In the genomic region with DNA sequence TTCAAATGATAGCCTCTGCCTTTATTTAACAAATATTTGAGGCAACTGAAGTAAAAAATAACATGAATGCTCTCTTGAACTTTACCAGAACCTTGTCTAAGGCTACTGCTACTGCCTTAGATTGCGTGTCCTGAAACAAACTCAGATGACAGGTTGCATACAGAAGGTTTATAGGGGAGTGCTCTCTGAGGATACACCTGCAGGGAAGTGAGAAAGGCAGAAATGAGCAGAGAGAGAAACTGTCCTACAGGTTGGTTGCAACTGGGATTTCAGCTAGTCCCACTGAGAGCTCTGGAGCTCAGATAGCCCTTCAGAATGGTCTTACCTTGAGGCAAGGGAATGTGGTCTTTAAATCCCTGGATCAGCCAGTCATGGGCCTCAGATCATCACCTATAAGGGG, we compare ENCODE assay signal across 15 cellular contexts.
DNase-seq lines count a peak whose midpoint lies in the region; ATAC-seq and TF ChIP-seq lines count a peak whose summit lies in the region.
"Had no signal": no experiment of that assay in that cellular context is flagged by ENCODE, and none has a peak within 500 bp of the region (broad histone marks: within the 10 kb centered on the region; RNA-seq: fewer than 3 reads in every experiment).

No MANE protein-coding gene starts in this region.

- peaks cover 70% of the 10 kb centered on the region for H3K9me3 Mint-ChIP-seq in WTC11

- no peak overlapping the region for H3K23ac ChIP-seq in trophoblast cell (ENCODE audit: low read length)

- no peaks in the 10 kb centered on the region for H3K27me3 ChIP-seq in trophoblast cell (ENCODE audit: insufficient read depth, low read length)
- H3K27me3 ChIP-seq: SJSA1, tibial artery had no signal

- CTCF ChIA-PET in WTC11 (lab: Charles Lee) = no interaction called here

- no peak overlapping the region for H2BK5ac ChIP-seq in trophoblast cell (ENCODE audit: low read depth, low read length, poor library complexity)

- POLR2A ChIA-PET in WTC11 (lab: Charles Lee) = no interaction called here

- no peak overlapping the region for H2AK5ac ChIP-seq in trophoblast cell (ENCODE audit: low read length)

- no peaks in the 10 kb centered on the region for H3K36me3 ChIP-seq in trophoblast cell (ENCODE audit: control insufficient read depth in 1 of 2, insufficient read depth in 2 of 2, low read length in 2 of 2)
- H3K36me3 ChIP-seq: SJSA1, tibial artery had no signal

- H3K4me3 ChIP-seq in trophoblast cell (ENCODE audit: low read depth, low read length) = no peak overlapping the region
- H3K4me3 ChIP-seq: SJSA1, tibial artery had no signal

- H2AFZ ChIP-seq in trophoblast cell (ENCODE audit: insufficient read depth, low read length, poor library complexity) = no peak overlapping the region

- no peak overlapping the region for H4K8ac ChIP-seq in trophoblast cell (ENCODE audit: low read depth, low read length)

- H3K36me3 Mint-ChIP-seq in WTC11 = peaks cover 47% of the 10 kb centered on the region

- ATAC-seq in GM18909 (IDR thresholded peaks at IDR 0.05; ENCODE audit: poor library complexity, unreplicated experiment) (peak; percentile 87), GM21576 (IDR thresholded peaks at IDR 0.05; ENCODE audit: unreplicated experiment) (peak; percentile 97), HG03095 (IDR thresholded peaks at IDR 0.05; ENCODE audit: unreplicated experiment) (peak; percentile 95), WTC11 (no peak)

- no peak overlapping the region for H2BK12ac ChIP-seq in trophoblast cell (ENCODE audit: low read length)

- no CpG with 5 or more reads among the region's 1 CpG for WGBS in trophoblast cell (ENCODE audit: extremely low coverage, insufficient coverage, insufficient read length)

- no peaks in the 10 kb centered on the region for H3K4me1 Mint-ChIP-seq in WTC11

- H3K9me3 ChIP-seq in trophoblast cell (ENCODE audit: insufficient read depth, low read depth, low read length) = no peaks in the 10 kb centered on the region
- H3K9me3 ChIP-seq: SJSA1, tibial artery had no signal

- H3K4me2 ChIP-seq in trophoblast cell (ENCODE audit: low read length) = no peak overlapping the region

- H3K14ac ChIP-seq in trophoblast cell (ENCODE audit: low read length) = no peak overlapping the region

- H4K12ac ChIP-seq in trophoblast cell (ENCODE audit: low read depth, low read length) = no peak overlapping the region

- H3K79me1 ChIP-seq in trophoblast cell (ENCODE audit: low read length) = no peaks in the 10 kb centered on the region

- H3K79me2 ChIP-seq in trophoblast cell (ENCODE audit: control insufficient read depth, insufficient read depth, low read length, poor library complexity) = no peaks in the 10 kb centered on the region

- H3K18ac ChIP-seq in trophoblast cell (ENCODE audit: low read length) = no peak overlapping the region

- no peak overlapping the region for H3K4me3 Mint-ChIP-seq in WTC11

- no peak overlapping the region for H3K27ac Mint-ChIP-seq in WTC11

- H3K27me3 Mint-ChIP-seq in WTC11 (ENCODE audit: low read depth) = no peaks in the 10 kb centered on the region; the same call in none of the 2 replicates

- H2BK120ac ChIP-seq in trophoblast cell (ENCODE audit: insufficient read depth, low read length, poor library complexity) = no peak overlapping the region

- no peak for DNase-seq in trophoblast cell
- no peak for DNase-seq in WTC11 (ENCODE audit: low spot score)
- DNase-seq in H4 (ENCODE audit: low spot score) = no peak
- no peak for DNase-seq in AG08395 (ENCODE audit: low spot score)
- DNase-seq: activated CD4-positive, alpha-beta T cell treated with anti-CD3 and anti-CD28 coated beads for 48 hours; activated gamma-delta T cell; erythroblast; midbrain; MV-4-11; NCI-H526; tibial artery had no signal

- TF ChIP-seq CTCF in WTC11 (IDR thresholded peaks at IDR 0.05) = no peak

- H4K91ac ChIP-seq in trophoblast cell (ENCODE audit: low read depth, low read length) = no peak overlapping the region

- no peak overlapping the region for H3K4ac ChIP-seq in trophoblast cell (ENCODE audit: low read depth, low read length)

- no peaks in the 10 kb centered on the region for H3K4me1 ChIP-seq in trophoblast cell (ENCODE audit: control insufficient read depth in 1 of 2, insufficient read depth in 2 of 2, low read length in 2 of 2)
- H3K4me1 ChIP-seq: SJSA1, tibial artery had no signal

- H3K27ac ChIP-seq in trophoblast cell (ENCODE audit: low read depth, low read length) = no peak overlapping the region
- H3K27ac ChIP-seq: SJSA1, tibial artery had no signal

- peak overlapping the region; percentile 13 for H3K9ac ChIP-seq in trophoblast cell (ENCODE audit: low read length)

TF ChIP-seq in WTC11, 78 proteins besides CTCF, POLR2A, EP300 and RAD21 (continues in another document):
- TF ChIP-seq, protein P1, sequence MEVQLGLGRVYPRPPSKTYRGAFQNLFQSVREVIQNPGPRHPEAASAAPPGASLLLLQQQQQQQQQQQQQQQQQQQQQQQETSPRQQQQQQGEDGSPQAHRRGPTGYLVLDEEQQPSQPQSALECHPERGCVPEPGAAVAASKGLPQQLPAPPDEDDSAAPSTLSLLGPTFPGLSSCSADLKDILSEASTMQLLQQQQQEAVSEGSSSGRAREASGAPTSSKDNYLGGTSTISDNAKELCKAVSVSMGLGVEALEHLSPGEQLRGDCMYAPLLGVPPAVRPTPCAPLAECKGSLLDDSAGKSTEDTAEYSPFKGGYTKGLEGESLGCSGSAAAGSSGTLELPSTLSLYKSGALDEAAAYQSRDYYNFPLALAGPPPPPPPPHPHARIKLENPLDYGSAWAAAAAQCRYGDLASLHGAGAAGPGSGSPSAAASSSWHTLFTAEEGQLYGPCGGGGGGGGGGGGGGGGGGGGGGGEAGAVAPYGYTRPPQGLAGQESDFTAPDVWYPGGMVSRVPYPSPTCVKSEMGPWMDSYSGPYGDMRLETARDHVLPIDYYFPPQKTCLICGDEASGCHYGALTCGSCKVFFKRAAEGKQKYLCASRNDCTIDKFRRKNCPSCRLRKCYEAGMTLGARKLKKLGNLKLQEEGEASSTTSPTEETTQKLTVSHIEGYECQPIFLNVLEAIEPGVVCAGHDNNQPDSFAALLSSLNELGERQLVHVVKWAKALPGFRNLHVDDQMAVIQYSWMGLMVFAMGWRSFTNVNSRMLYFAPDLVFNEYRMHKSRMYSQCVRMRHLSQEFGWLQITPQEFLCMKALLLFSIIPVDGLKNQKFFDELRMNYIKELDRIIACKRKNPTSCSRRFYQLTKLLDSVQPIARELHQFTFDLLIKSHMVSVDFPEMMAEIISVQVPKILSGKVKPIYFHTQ (CRISPR knock-in tag; IDR thresholded peaks at IDR 0.05) = no peak
- no peak for TF ChIP-seq FOXK1 (CRISPR knock-in tag; IDR thresholded peaks at IDR 0.05)
- TF ChIP-seq IRF2 (CRISPR knock-in tag; IDR thresholded peaks at IDR 0.05; ENCODE audit: borderline replicate concordance, low read depth) = no peak
- TF ChIP-seq, protein P2, sequence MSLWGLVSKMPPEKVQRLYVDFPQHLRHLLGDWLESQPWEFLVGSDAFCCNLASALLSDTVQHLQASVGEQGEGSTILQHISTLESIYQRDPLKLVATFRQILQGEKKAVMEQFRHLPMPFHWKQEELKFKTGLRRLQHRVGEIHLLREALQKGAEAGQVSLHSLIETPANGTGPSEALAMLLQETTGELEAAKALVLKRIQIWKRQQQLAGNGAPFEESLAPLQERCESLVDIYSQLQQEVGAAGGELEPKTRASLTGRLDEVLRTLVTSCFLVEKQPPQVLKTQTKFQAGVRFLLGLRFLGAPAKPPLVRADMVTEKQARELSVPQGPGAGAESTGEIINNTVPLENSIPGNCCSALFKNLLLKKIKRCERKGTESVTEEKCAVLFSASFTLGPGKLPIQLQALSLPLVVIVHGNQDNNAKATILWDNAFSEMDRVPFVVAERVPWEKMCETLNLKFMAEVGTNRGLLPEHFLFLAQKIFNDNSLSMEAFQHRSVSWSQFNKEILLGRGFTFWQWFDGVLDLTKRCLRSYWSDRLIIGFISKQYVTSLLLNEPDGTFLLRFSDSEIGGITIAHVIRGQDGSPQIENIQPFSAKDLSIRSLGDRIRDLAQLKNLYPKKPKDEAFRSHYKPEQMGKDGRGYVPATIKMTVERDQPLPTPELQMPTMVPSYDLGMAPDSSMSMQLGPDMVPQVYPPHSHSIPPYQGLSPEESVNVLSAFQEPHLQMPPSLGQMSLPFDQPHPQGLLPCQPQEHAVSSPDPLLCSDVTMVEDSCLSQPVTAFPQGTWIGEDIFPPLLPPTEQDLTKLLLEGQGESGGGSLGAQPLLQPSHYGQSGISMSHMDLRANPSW (CRISPR knock-in tag; conservative IDR thresholded peaks at IDR 0.05; ENCODE audit: low read depth) = no peak
- no peak for TF ChIP-seq ZNF263 (CRISPR knock-in tag; IDR thresholded peaks at IDR 0.05; ENCODE audit: low read depth)
- TF ChIP-seq TEAD1 (CRISPR knock-in tag; IDR thresholded peaks at IDR 0.05) = no peak
- TF ChIP-seq, protein P3, sequence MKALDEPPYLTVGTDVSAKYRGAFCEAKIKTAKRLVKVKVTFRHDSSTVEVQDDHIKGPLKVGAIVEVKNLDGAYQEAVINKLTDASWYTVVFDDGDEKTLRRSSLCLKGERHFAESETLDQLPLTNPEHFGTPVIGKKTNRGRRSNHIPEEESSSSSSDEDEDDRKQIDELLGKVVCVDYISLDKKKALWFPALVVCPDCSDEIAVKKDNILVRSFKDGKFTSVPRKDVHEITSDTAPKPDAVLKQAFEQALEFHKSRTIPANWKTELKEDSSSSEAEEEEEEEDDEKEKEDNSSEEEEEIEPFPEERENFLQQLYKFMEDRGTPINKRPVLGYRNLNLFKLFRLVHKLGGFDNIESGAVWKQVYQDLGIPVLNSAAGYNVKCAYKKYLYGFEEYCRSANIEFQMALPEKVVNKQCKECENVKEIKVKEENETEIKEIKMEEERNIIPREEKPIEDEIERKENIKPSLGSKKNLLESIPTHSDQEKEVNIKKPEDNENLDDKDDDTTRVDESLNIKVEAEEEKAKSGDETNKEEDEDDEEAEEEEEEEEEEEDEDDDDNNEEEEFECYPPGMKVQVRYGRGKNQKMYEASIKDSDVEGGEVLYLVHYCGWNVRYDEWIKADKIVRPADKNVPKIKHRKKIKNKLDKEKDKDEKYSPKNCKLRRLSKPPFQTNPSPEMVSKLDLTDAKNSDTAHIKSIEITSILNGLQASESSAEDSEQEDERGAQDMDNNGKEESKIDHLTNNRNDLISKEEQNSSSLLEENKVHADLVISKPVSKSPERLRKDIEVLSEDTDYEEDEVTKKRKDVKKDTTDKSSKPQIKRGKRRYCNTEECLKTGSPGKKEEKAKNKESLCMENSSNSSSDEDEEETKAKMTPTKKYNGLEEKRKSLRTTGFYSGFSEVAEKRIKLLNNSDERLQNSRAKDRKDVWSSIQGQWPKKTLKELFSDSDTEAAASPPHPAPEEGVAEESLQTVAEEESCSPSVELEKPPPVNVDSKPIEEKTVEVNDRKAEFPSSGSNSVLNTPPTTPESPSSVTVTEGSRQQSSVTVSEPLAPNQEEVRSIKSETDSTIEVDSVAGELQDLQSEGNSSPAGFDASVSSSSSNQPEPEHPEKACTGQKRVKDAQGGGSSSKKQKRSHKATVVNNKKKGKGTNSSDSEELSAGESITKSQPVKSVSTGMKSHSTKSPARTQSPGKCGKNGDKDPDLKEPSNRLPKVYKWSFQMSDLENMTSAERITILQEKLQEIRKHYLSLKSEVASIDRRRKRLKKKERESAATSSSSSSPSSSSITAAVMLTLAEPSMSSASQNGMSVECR (CRISPR knock-in tag; IDR thresholded peaks at IDR 0.05; ENCODE audit: borderline replicate concordance) = no peak
- TF ChIP-seq NR2C2 (CRISPR knock-in tag; IDR thresholded peaks at IDR 0.05) = no peak
- TF ChIP-seq CREM (CRISPR knock-in tag; IDR thresholded peaks at IDR 0.05) = no peak
